In genomic region chr2:176650101-176650500, GRCh38 we compare ENCODE assay signal across 13 cellular contexts.
A peak's percentile ranks its signal among the peaks of the same experiment; 100 is the strongest.
DNase-seq lines count a peak whose midpoint lies in the region; TF ChIP-seq lines count a peak whose summit lies in the region.
"Had no signal": no experiment of that assay in that cellular context is flagged by ENCODE, and none has a peak within 500 bp of the region (broad histone marks: within the 10 kb centered on the region; RNA-seq: fewer than 3 reads in every experiment).

No MANE protein-coding gene starts in this region.

- H4K20me1 ChIP-seq in mammary epithelial cell (ENCODE audit: insufficient read depth, low read length) = no peaks in the 10 kb centered on the region

- TF ChIP-seq CTCF in retinal pigment epithelial cell (conservative IDR thresholded peaks at IDR 0.05; ENCODE audit: low read depth, low read length) (peak; percentile 21), GM13977 (IDR thresholded peaks at IDR 0.05; ENCODE audit: extremely low read depth, insufficient read depth, missing control alignments) (no peak), mammary epithelial cell (conservative IDR thresholded peaks at IDR 0.05 in 1 of 2, IDR thresholded peaks at IDR 0.05 in 1 of 2; ENCODE audit: extremely low read depth in 1 of 2, insufficient read depth in 1 of 2, low read depth in 1 of 2, low read length in 2 of 2) (peak in 1 of 2 donors; percentile 3)

- H3K4me2 ChIP-seq in mammary epithelial cell (ENCODE audit: insufficient read depth, low read depth, low read length) = no peak overlapping the region

- no peaks in the 10 kb centered on the region for H3K36me3 ChIP-seq in mammary epithelial cell (ENCODE audit: insufficient read depth, low read length)
- H3K36me3 ChIP-seq: brain microvascular endothelial cell had no signal

- H3K4me3 ChIP-seq in retinal pigment epithelial cell (ENCODE audit: low read length) (no peak overlapping the region), mammary epithelial cell (replicated peaks in 1 of 3; ENCODE audit: insufficient read depth in 1 of 3, low read depth in 2 of 3, low read length in 3 of 3) (no peak overlapping the region)

- CTCF ChIA-PET in mammary epithelial cell (lab: Charles Lee; ENCODE audit: low non-redundant PET) = interaction anchor here (0.6 kb wide), 1 partner anchor 67 kb away, joined by 5 read pairs; no protein-coding TSS in a partner anchor

- no peaks in the 10 kb centered on the region for H3K9me3 ChIP-seq in mammary epithelial cell (replicated peaks; ENCODE audit: insufficient read depth, low read length)

- no peak overlapping the region for H3K27ac ChIP-seq in mammary epithelial cell (ENCODE audit: insufficient read depth, low read depth, low read length)
- H3K27ac ChIP-seq: brain microvascular endothelial cell had no signal

- WGBS in mammary epithelial cell (ENCODE audit: low coverage, missing lambda C conversion rate) = 73% methylated on average over 1 of the region's 1 CpG

- DNase-seq in NCI-H2227 (lab: John Stamatoyannopoulos, UW; ENCODE audit: unreplicated experiment) (peak; percentile 15), NCI-H2227 treated with DMSO at 0.1 percent for 48 hours (lab: John Stamatoyannopoulos, UW) (no peak), NAMALWA (ENCODE audit: low spot score) (peak; percentile 54), dermis blood vessel endothelial cell (peak; percentile 62), retinal pigment epithelial cell (ENCODE audit: low read depth) (no peak), GM13977 (ENCODE audit: low spot score) (no peak), NCI-H1436 (lab: John Stamatoyannopoulos, UW) (no peak), mammary epithelial cell (no peak)
- DNase-seq: brain microvascular endothelial cell; hypothalamus; KG1; NCI-H2029; stimulated activated naive CD4-positive, alpha-beta T cell treated with Interleukin-2 at 50 U/mL for 16 hours had no signal

- no TSS peak for BruUV-seq in mammary epithelial cell (replicated peaks; lab: Mats Ljungman, UMichigan)

- in situ Hi-C loops in GM13977 (cut with MboI; ENCODE audit: low pct_unique_long_range_greater_than_20kb, low sequenced_read_pairs, unreplicated experiment) (loop anchor here (10.0 kb wide), 1 partner anchor 495 kb away; no protein-coding TSS in a partner anchor), mammary epithelial cell (cut with MboI; ENCODE audit: low sequenced_read_pairs in 2 of 2) (loop anchor here in 1 of 2 donors (25.0 kb wide), 1 partner anchor 487 kb away; no protein-coding TSS in a partner anchor)

- dilution Hi-C loops in mammary epithelial cell (cut with HindIII; ENCODE audit: low sequenced_read_pairs) = no loop called here

- H3K9ac ChIP-seq in mammary epithelial cell (ENCODE audit: insufficient read depth, low read length) = no peak overlapping the region

- H3K79me2 ChIP-seq in mammary epithelial cell (ENCODE audit: insufficient read depth, low read length) = no peaks in the 10 kb centered on the region

- no peaks in the 10 kb centered on the region for H3K4me1 ChIP-seq in mammary epithelial cell (ENCODE audit: insufficient read depth, low read length)

- no peak overlapping the region for H2AFZ ChIP-seq in mammary epithelial cell (ENCODE audit: low read depth, low read length)

- intact Hi-C loops in mammary epithelial cell (cut with micrococcal nuclease) = no loop called here

- no peaks in the 10 kb centered on the region for H3K27me3 ChIP-seq in mammary epithelial cell (ENCODE audit: insufficient read depth, low read length)

Comparison
In these comparisons a context has a peak if more than half of its experiments do, and no peak if none do; other contexts are left out.
1. DNase-seq: peak in NCI-H2227 (single experiment), NAMALWA (single experiment) and dermis blood vessel endothelial cell (single experiment); none in NCI-H2227 treated with DMSO at 0.1 percent for 48 hours (single experiment), retinal pigment epithelial cell (single experiment), GM13977 (single experiment), NCI-H1436 (single experiment) and mammary epithelial cell (single experiment).